33 cellular contexts compared by ENCODE assay signal in the genomic region with DNA sequence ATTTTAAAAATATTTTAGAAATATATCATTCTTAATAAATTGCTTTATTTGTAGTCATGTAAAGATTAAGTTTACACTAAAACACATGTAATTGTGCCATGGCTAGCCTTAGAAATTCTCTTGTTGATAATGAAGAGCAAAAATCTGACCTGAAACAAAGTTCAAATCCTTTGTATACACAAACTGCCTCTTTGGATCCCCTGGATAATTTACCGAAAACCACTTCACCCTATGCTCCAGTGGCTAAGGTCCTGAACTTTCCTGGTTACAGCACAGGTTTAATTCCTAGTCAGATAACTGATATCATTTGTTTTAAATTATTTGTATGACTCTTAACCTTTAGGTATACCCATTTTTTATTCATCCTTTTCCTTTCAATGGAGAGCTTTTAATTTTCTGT.
A peak's percentile ranks its signal among the peaks of the same experiment; 100 is the strongest.
DNase-seq lines count a peak whose midpoint lies in the region; ATAC-seq, FAIRE-seq and TF ChIP-seq lines count a peak whose summit lies in the region.
"Had no signal": no experiment of that assay in that cellular context is flagged by ENCODE, and none has a peak within 500 bp of the region (broad histone marks: within the 10 kb centered on the region; RNA-seq: fewer than 3 reads in every experiment).

No MANE protein-coding gene starts in this region.

- POLR2A ChIA-PET in HepG2 (lab: Yijun Ruan, JAX) = no interaction called here

- H3K79me2 ChIP-seq in HepG2 (ENCODE audit: insufficient read depth, low read length) = no peaks in the 10 kb centered on the region

- TF ChIP-seq RAD21 in liver (IDR thresholded peaks at IDR 0.05) (peak; percentile 20 to 44), HepG2 (CRISPR knock-in tag; IDR thresholded peaks at IDR 0.05) (no peak)

- H3K9me3 ChIP-seq in liver (ENCODE audit: control insufficient read depth in 4 of 4, low read length in 3 of 4) (peaks cover 0 to 5% (median 2%) of the 10 kb centered on the region in 4 donors), HepG2 (ENCODE audit: low read length) (peaks cover 82% of the 10 kb centered on the region), right lobe of liver (no peaks in the 10 kb centered on the region)
- H3K9me3 ChIP-seq: A549, BE2C, BLaER1, Caco-2 had no signal

- no peak overlapping the region for H2AFZ ChIP-seq in HepG2 (ENCODE audit: low read length)

- FAIRE-seq in HepG2 (lab: Jason Lieb, UNC) = no peak
- FAIRE-seq: A204.1, A549, D721Med had no signal

- TF ChIP-seq EP300 in HepG2 (IDR thresholded peaks at IDR 0.05; ENCODE audit: low read depth in 2 of 2, low read length in 2 of 2) (no peak), HepG2 (CRISPR knock-in tag; IDR thresholded peaks at IDR 0.05; ENCODE audit: borderline replicate concordance) (no peak)

- no peak for DNase-seq in HepG2 (ENCODE audit: low spot score)
- DNase-seq in left lobe of liver (ENCODE audit: low spot score) = no peak
- DNase-seq in right lobe of liver = no peak
- DNase-seq in activated naive CD4-positive, alpha-beta T cell treated with Interleukin-2 at 50 U/mL for 16 hours = no peak
- no peak for DNase-seq in H7
- DNase-seq: 8988T; ACHN; AML-193; BE2C; C1 segment of cervical spinal cord; Caco-2; Calu3; CD4-positive, alpha-beta memory T cell; CD4-positive, alpha-beta T cell; CD4-positive, CD25-positive, alpha-beta regulatory T cell; CD8-positive, alpha-beta memory T cell; CD8-positive, alpha-beta T cell; COR-L47; DMS 273 treated with DMSO at 0.1 percent for 48 hours; DMS153; DMS53; DMS79; DMS79 treated with DMSO at 0.1 percent for 48 hours; DND-41; EL had no signal

- CTCF ChIA-PET in HepG2 (lab: Yijun Ruan, JAX; ENCODE audit: low intra/inter-chr PET ratio, low total read pairs) = no interaction called here

- H3K4me3 ChIP-seq in liver (ENCODE audit: low read depth in 1 of 3, low read length in 3 of 3) (no peak overlapping the region), HepG2 (replicated peaks in 1 of 3; ENCODE audit: insufficient read depth in 1 of 3, low read depth in 2 of 3, low read length in 3 of 3) (no peak overlapping the region), right lobe of liver (no peak overlapping the region), H7 (ENCODE audit: insufficient read depth, low read depth, low read length) (no peak overlapping the region)
- H3K4me3 ChIP-seq: A549; BLaER1; BLaER1 treated with 17β-estradiol and CSF1 and Interleukin-3, amounts not matched to agents 10 nM and 100 nM had no signal

- H3K4me1 ChIP-seq in liver (ENCODE audit: control insufficient read depth in 4 of 4, insufficient read depth in 4 of 4, low read length in 3 of 4) (peaks cover 0 to 5% (median 0%) of the 10 kb centered on the region in 4 donors), HepG2 (ENCODE audit: insufficient read depth, low read length) (no peaks in the 10 kb centered on the region), right lobe of liver (peaks cover 0 to 20% (median 0%) of the 10 kb centered on the region in 4 donors)
- H3K4me1 ChIP-seq: A549; BE2C; BLaER1; BLaER1 treated with 17β-estradiol and CSF1 and Interleukin-3, amounts not matched to agents 10 nM and 100 nM; Caco-2 had no signal

- in situ Hi-C loops in HepG2 (cut with HindIII; ENCODE audit: extremely low pct_ligation_motif_present, low pct_unique_long_range_greater_than_20kb) = no loop called here

- no peak overlapping the region for H3K4me2 ChIP-seq in HepG2 (ENCODE audit: low read depth, low read length)
- H3K4me2 ChIP-seq: A549; BLaER1; BLaER1 treated with 17β-estradiol and CSF1 and Interleukin-3, amounts not matched to agents 10 nM and 100 nM had no signal

- no peak for TF ChIP-seq POLR2A in HepG2 (IDR thresholded peaks at IDR 0.05; ENCODE audit: insufficient read depth in 1 of 2, low read depth in 2 of 2, low read length in 2 of 2)
- no peak for TF ChIP-seq POLR2A in right lobe of liver (IDR thresholded peaks at IDR 0.05)

- no peak overlapping the region for H3K27ac ChIP-seq in liver (ENCODE audit: low read depth in 1 of 2, low read length in 2 of 2)
- H3K27ac ChIP-seq in HepG2 (ENCODE audit: extremely low read length, insufficient read depth, low read length) = no peak overlapping the region
- peak overlapping the region in 2 of 3 donors; percentile 7 to 45 for H3K27ac ChIP-seq in right lobe of liver
- H3K27ac ChIP-seq: 22Rv1; A549; BLaER1; BLaER1 treated with 17β-estradiol and CSF1 and Interleukin-3, amounts not matched to agents 10 nM and 100 nM; C4-2B had no signal

- intact Hi-C loops in HepG2 (cut with micrococcal nuclease; ENCODE audit: unreplicated experiment) (no loop called here), right lobe of liver (cut with DNase I) (no loop called here)

- H4K20me1 ChIP-seq in HepG2 (ENCODE audit: insufficient read depth, low read length) = no peaks in the 10 kb centered on the region
- H4K20me1 ChIP-seq: BLaER1; BLaER1 treated with 17β-estradiol and CSF1 and Interleukin-3, amounts not matched to agents 10 nM and 100 nM had no signal

- BruUV-seq in HepG2 (replicated peaks; lab: Mats Ljungman, UMichigan) = no TSS peak

- no peak for TF ChIP-seq CTCF in liver (IDR thresholded peaks at IDR 0.05; ENCODE audit: low read depth, low read length, missing input control)
- no peak for TF ChIP-seq CTCF in HepG2 (CRISPR knock-in tag; IDR thresholded peaks at IDR 0.05)
- TF ChIP-seq CTCF in right lobe of liver (IDR thresholded peaks at IDR 0.05) = no peak

- ATAC-seq in HepG2 (no peak), left lobe of liver (peak; percentile 91), right lobe of liver (peak; percentile 87 to 96 (median 94))
- ATAC-seq: A549; CD8-positive, alpha-beta T cell had no signal

- no peaks in the 10 kb centered on the region for H3K36me3 ChIP-seq in liver (ENCODE audit: control insufficient read depth in 4 of 4, insufficient read depth in 3 of 4, low read depth in 1 of 4, low read length in 3 of 4)
- H3K36me3 ChIP-seq in HepG2 (replicated peaks in 1 of 2; ENCODE audit: control insufficient read depth in 1 of 2, insufficient read depth in 2 of 2, low read length in 2 of 2) = no peaks in the 10 kb centered on the region
- no peaks in the 10 kb centered on the region for H3K36me3 ChIP-seq in right lobe of liver
- H3K36me3 ChIP-seq in H7 (replicated peaks; ENCODE audit: control insufficient read depth, insufficient read depth, low read length) = no peaks in the 10 kb centered on the region
- H3K36me3 ChIP-seq: BE2C; BLaER1; BLaER1 treated with 17β-estradiol and CSF1 and Interleukin-3, amounts not matched to agents 10 nM and 100 nM had no signal

- WGBS in liver = 39% methylated on average over 1 of the region's 1 CpG
- 0% methylated on average over 1 of the region's 1 CpG for WGBS in HepG2 (ENCODE audit: low lambda C conversion rate)
- 45% methylated on average over 1 of the region's 1 CpG for WGBS in right lobe of liver (ENCODE audit: insufficient coverage, low coverage, low lambda C conversion rate, missing lambda C conversion rate)

- H3K27me3 ChIP-seq in liver (ENCODE audit: control insufficient read depth in 4 of 4, insufficient read depth in 4 of 4, low read length in 3 of 4) = no peaks in the 10 kb centered on the region
- H3K27me3 ChIP-seq in HepG2 (ENCODE audit: control insufficient read depth in 1 of 2, insufficient read depth in 2 of 2, low read length in 2 of 2) = no peaks in the 10 kb centered on the region; a peak in 1 of 5 replicates
- no peaks in the 10 kb centered on the region for H3K27me3 ChIP-seq in right lobe of liver
- H3K27me3 ChIP-seq in H7 (ENCODE audit: control insufficient read depth, insufficient read depth, low read length) = no peaks in the 10 kb centered on the region
- H3K27me3 ChIP-seq: BE2C; BLaER1; BLaER1 treated with 17β-estradiol and CSF1 and Interleukin-3, amounts not matched to agents 10 nM and 100 nM had no signal

- no peak overlapping the region for H3K9ac ChIP-seq in liver (ENCODE audit: low read depth in 1 of 2, low read length in 2 of 2)
- no peak overlapping the region for H3K9ac ChIP-seq in HepG2 (ENCODE audit: insufficient read depth, low read depth, low read length)
- H3K9ac ChIP-seq: BLaER1; BLaER1 treated with 17β-estradiol and CSF1 and Interleukin-3, amounts not matched to agents 10 nM and 100 nM had no signal

TF ChIP-seq in liver, 16 proteins besides CTCF, POLR2A, EP300 and RAD21 (continues in another document):
- TF ChIP-seq HNF4A (conservative IDR thresholded peaks at IDR 0.05) = peak; percentile 83 to 94
- peak; percentile 43 for TF ChIP-seq YY1 (IDR thresholded peaks at IDR 0.05)
- no peak for TF ChIP-seq TAF1 (conservative IDR thresholded peaks at IDR 0.05)
- peak; percentile 85 to 91 for TF ChIP-seq RXRA (IDR thresholded peaks at IDR 0.05)
- TF ChIP-seq HNF4G (IDR thresholded peaks at IDR 0.05) = no peak

TF ChIP-seq in HepG2, 621 proteins besides CTCF, POLR2A, EP300 and RAD21:
- TF ChIP-seq ZNF354B (CRISPR knock-in tag; IDR thresholded peaks at IDR 0.05) = no peak
TF ChIP-seq in HepG2: peak in this region for 0.

Comparison
In these comparisons a context has a peak if more than half of its experiments do, and no peak if none do; other contexts are left out.
1. H3K27ac ChIP-seq: peak in right lobe of liver (2 of 3); none in liver (0 of 2) and HepG2 (single experiment).